18 cellular contexts compared by ENCODE assay signal in genomic region chr1:225470210-225470609, GRCh38. TPM values are rescaled to one million over a fixed set of nuclear protein-coding genes. Genes with fewer than 3 reads are reported as not detected.
DNase-seq lines count a peak whose midpoint lies in the region; ATAC-seq and TF ChIP-seq lines count a peak whose summit lies in the region.
"Had no signal": no experiment of that assay in that cellular context is flagged by ENCODE, and none has a peak within 500 bp of the region (broad histone marks: within the 10 kb centered on the region; RNA-seq: fewer than 3 reads in every experiment).

No MANE protein-coding gene starts in this region.

- H3K36me3 ChIP-seq in osteoblast (ENCODE audit: insufficient read depth, low read length) (no peaks in the 10 kb centered on the region), uterus (no peaks in the 10 kb centered on the region)
- no peaks in the 10 kb centered on the region for H3K36me3 ChIP-seq in effector memory CD4-positive, alpha-beta T cell (ENCODE audit: control insufficient read depth, insufficient read depth, low read length)
- H3K36me3 ChIP-seq: colonic mucosa, stomach had no signal

- no peak overlapping the region for H3K4me2 ChIP-seq in osteoblast (ENCODE audit: insufficient read depth, low read length)

- H3K4me3 Mint-ChIP-seq in T-helper 17 cell = no peak overlapping the region
- no peak overlapping the region for H3K4me3 Mint-ChIP-seq in progenitor cell of endocrine pancreas (ENCODE audit: low read depth)

- H3K27me3 Mint-ChIP-seq in T-helper 17 cell (no peaks in the 10 kb centered on the region), progenitor cell of endocrine pancreas (peaks cover 6% of the 10 kb centered on the region)

- H3K4me1 ChIP-seq in osteoblast (ENCODE audit: insufficient read depth, low read length) (peaks cover 10% of the 10 kb centered on the region), uterus (no peaks in the 10 kb centered on the region)
- H3K4me1 ChIP-seq in effector memory CD4-positive, alpha-beta T cell (ENCODE audit: control insufficient read depth, insufficient read depth, low read length, poor library complexity, severe bottlenecking) = peaks cover 29% of the 10 kb centered on the region
- H3K4me1 ChIP-seq: colonic mucosa had no signal

- H3K27ac ChIP-seq in osteoblast (ENCODE audit: low read depth, low read length) = no peak overlapping the region
- no peak overlapping the region for H3K27ac ChIP-seq in uterus
- no peak overlapping the region for H3K27ac ChIP-seq in effector memory CD4-positive, alpha-beta T cell (ENCODE audit: insufficient read depth, low read length, poor library complexity, severe bottlenecking)
- H3K27ac ChIP-seq: colonic mucosa, stomach had no signal

- H3K9me3 Mint-ChIP-seq in progenitor cell of endocrine pancreas (ENCODE audit: low read depth) = no peaks in the 10 kb centered on the region

- H3K9me3 ChIP-seq in T-helper 17 cell (ENCODE audit: control insufficient read depth, low read length, poor library complexity, severe bottlenecking) (no peaks in the 10 kb centered on the region), osteoblast (ENCODE audit: low read depth, low read length) (no peaks in the 10 kb centered on the region), uterus (no peaks in the 10 kb centered on the region)
- H3K9me3 ChIP-seq in effector memory CD4-positive, alpha-beta T cell (ENCODE audit: control insufficient read depth, low read length) = no peaks in the 10 kb centered on the region
- H3K9me3 ChIP-seq: colonic mucosa, stomach had no signal

- H3K36me3 Mint-ChIP-seq in T-helper 17 cell (ENCODE audit: low read depth) = no peaks in the 10 kb centered on the region
- no peaks in the 10 kb centered on the region for H3K36me3 Mint-ChIP-seq in progenitor cell of endocrine pancreas (ENCODE audit: insufficient read depth)

- TF ChIP-seq POLR2A in uterus (IDR thresholded peaks at IDR 0.05) = no peak

- H3K27me3 ChIP-seq in osteoblast (ENCODE audit: insufficient read depth, low read length) (no peaks in the 10 kb centered on the region), uterus (no peaks in the 10 kb centered on the region)
- H3K27me3 ChIP-seq in effector memory CD4-positive, alpha-beta T cell (replicated peaks; ENCODE audit: control insufficient read depth, insufficient read depth, low read length, poor library complexity, severe bottlenecking) = no peaks in the 10 kb centered on the region
- H3K27me3 ChIP-seq: colonic mucosa, stomach had no signal

- peak overlapping the region; percentile 97 for H3K27ac Mint-ChIP-seq in T-helper 17 cell
- H3K27ac Mint-ChIP-seq in progenitor cell of endocrine pancreas = no peak overlapping the region

- H3K4me3 ChIP-seq in osteoblast (ENCODE audit: insufficient read depth, low read length) = no peak overlapping the region
- H3K4me3 ChIP-seq in uterus = no peak overlapping the region
- no peak overlapping the region for H3K4me3 ChIP-seq in effector memory CD4-positive, alpha-beta T cell (ENCODE audit: insufficient read depth, low read depth, low read length, poor library complexity, severe bottlenecking)
- H3K4me3 ChIP-seq: colonic mucosa, stomach had no signal

- no peaks in the 10 kb centered on the region for H4K20me1 ChIP-seq in osteoblast (ENCODE audit: insufficient read depth, low read length)

- peaks cover 45% of the 10 kb centered on the region for H3K4me1 Mint-ChIP-seq in T-helper 17 cell
- H3K4me1 Mint-ChIP-seq in progenitor cell of endocrine pancreas (ENCODE audit: low read depth) = peaks cover 2% of the 10 kb centered on the region

- intact Hi-C loops in uterus (cut with DNase I; ENCODE audit: low total_unique reads) = loop anchor here (10.0 kb wide), 1 partner anchor 305 kb away; the partner anchor contains the start of gene SRP9

- DNase-seq in activated effector memory CD4-positive, alpha-beta T cell treated with anti-CD3 and anti-CD28 coated beads, Interleukin-2, amount 50 U/mL, for 16 hours = peak; percentile 47
- DNase-seq in activated effector memory CD4-positive, alpha-beta T cell treated with Interleukin-2 at 50 U/mL for 16 hours = no peak
- DNase-seq in T-helper 17 cell = no peak
- peak; percentile 52 for DNase-seq in osteoblast (ENCODE audit: insufficient read length, low spot score, missing footprints)
- peak; percentile 8 to 14 for DNase-seq in uterus
- DNase-seq in SKM-1 (lab: John Stamatoyannopoulos, UW; ENCODE audit: unreplicated experiment) = no peak
- DNase-seq in progenitor cell of endocrine pancreas (ENCODE audit: low spot score, unreplicated experiment) = no peak
- DNase-seq in effector memory CD4-positive, alpha-beta T cell = no peak
- DNase-seq: activated CD4-positive, alpha-beta T cell treated with anti-CD3 and anti-CD28 coated beads for 4 hours; colonic mucosa; DND-41; mammary epithelial cell; NCI-H1694 treated with DMSO at 0.1 percent for 48 hours; occipital lobe; SIG-M5; stimulated activated CD4-positive, alpha-beta T cell treated with anti-CD3 and anti-CD28 coated beads, Interleukin-12 subunit alpha, Interleukin-12 subunit beta, amount 100 ng/mL, for 4 hours; stimulated activated CD4-positive, alpha-beta T cell treated with anti-CD3 and anti-CD28 coated beads, Interleukin-4, amount 100 ng/mL, for 4 hours; stomach had no signal

- ATAC-seq in T-helper 17 cell = no peak

- H2AFZ ChIP-seq in osteoblast (ENCODE audit: low read length) = no peak overlapping the region

- no peaks in the 10 kb centered on the region for H3K79me2 ChIP-seq in osteoblast (ENCODE audit: insufficient read depth, low read length)

- TF ChIP-seq CTCF in osteoblast (IDR thresholded peaks at IDR 0.05; ENCODE audit: extremely low read depth, low read depth, low read length) (no peak), uterus (IDR thresholded peaks at IDR 0.05) (no peak), progenitor cell of endocrine pancreas (IDR thresholded peaks at IDR 0.05; ENCODE audit: unreplicated experiment) (no peak)

RNA-seq across cellular contexts. Expression of gene LBR, which starts 42.4 kb away (rescaled TPM):
- total RNA-seq in T-helper 17 cell = 100 to 1,000 TPM; 116 to 121 TPM
- total RNA-seq in osteoblast = 25.3 and 30.4 TPM in 2 replicates
- total RNA-seq in uterus = 100 to 1,000 TPM in 2 of 4 donors, 10 to 100 TPM in 2; 55.1 to 178 (median 92.6) TPM
- total RNA-seq in progenitor cell of endocrine pancreas = 116 and 124 TPM in 2 replicates

Comparison
In these comparisons a context has a peak if more than half of its experiments do, and no peak if none do; other contexts are left out.
1. DNase-seq: peak in activated effector memory CD4-positive, alpha-beta T cell treated with anti-CD3 and anti-CD28 coated beads, Interleukin-2, amount 50 U/mL, for 16 hours (single experiment), osteoblast (single experiment) and uterus (2 of 2); none in activated effector memory CD4-positive, alpha-beta T cell treated with Interleukin-2 at 50 U/mL for 16 hours (single experiment), T-helper 17 cell (0 of 3), SKM-1 (single experiment), progenitor cell of endocrine pancreas (single experiment) and effector memory CD4-positive, alpha-beta T cell (0 of 3).